In the genomic region with DNA sequence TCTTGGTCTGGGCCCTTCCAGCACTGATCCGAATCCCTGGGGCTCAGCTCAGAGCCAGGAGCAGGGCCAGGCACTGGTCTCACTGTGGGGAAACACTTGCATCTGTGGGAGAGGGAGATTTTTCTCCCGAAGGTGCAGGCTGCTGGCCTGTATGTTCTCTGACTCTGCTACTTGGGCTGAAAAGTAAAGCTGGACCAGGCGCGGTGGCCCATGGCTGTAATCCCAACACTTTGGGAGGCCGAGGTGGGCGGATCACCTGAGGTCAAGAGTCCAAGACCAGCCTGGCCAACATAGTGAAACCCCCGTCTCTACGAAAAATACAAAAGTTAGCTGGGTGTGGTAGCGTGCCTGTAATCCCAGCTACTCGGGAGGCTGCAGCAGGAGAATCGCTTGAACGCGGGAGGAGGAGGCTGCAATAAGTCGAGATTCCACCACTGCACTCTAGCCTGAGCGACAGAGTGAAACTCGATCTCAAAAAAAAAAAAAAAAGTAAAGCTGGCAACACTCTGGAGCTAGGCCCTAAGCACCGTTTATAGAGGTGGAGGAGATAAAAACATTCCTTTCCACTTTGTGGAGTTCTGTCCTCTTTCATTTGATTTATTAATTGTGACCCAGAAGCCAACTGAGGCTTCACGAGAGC, we compare ENCODE assay signal across 27 cellular contexts. TPM values are rescaled to one million over a fixed set of nuclear protein-coding genes. Genes with fewer than 3 reads are reported as not detected.
DNase-seq lines count a peak whose midpoint lies in the region; ATAC-seq and TF ChIP-seq lines count a peak whose summit lies in the region.
"Had no signal": no experiment of that assay in that cellular context is flagged by ENCODE, and none has a peak within 500 bp of the region (broad histone marks: within the 10 kb centered on the region; RNA-seq: fewer than 3 reads in every experiment).

No MANE protein-coding gene starts in this region.

- no peak overlapping the region for H3K4me3 ChIP-seq in coronary artery
- H3K4me3 ChIP-seq in heart right ventricle: no peak overlapping the region
- H3K4me3 ChIP-seq in thoracic aorta: peak overlapping the region; percentile 3
- H3K4me3 ChIP-seq in MM.1S (ENCODE audit: low read length): no peak overlapping the region
- H3K4me3 ChIP-seq: HAP-1, mucosa of descending colon, thyroid gland had no signal

- H3K36me3 ChIP-seq in heart right ventricle (peaks cover 0 to 4% (median 0%) of the 10 kb centered on the region in 9 donors), thoracic aorta (peaks cover 9% of the 10 kb centered on the region), MM.1S (replicated peaks; ENCODE audit: insufficient read depth, low read length) (no peaks in the 10 kb centered on the region)
- H3K36me3 ChIP-seq: HAP-1, thyroid gland had no signal

- H3K9me3 ChIP-seq in heart right ventricle: no peaks in the 10 kb centered on the region
- no peaks in the 10 kb centered on the region for H3K9me3 ChIP-seq in thoracic aorta
- H3K9me3 ChIP-seq in MM.1S (replicated peaks; ENCODE audit: insufficient read depth, low read length): no peaks in the 10 kb centered on the region
- H3K9me3 ChIP-seq: HAP-1, mucosa of descending colon, thyroid gland had no signal

- no peak for TF ChIP-seq CTCF in coronary artery (IDR thresholded peaks at IDR 0.05)
- no peak for TF ChIP-seq CTCF in heart right ventricle (IDR thresholded peaks at IDR 0.05)
- TF ChIP-seq CTCF in nephron progenitor cell (IDR thresholded peaks at IDR 0.05): no peak
- no peak for TF ChIP-seq CTCF in thoracic aorta (IDR thresholded peaks at IDR 0.05)
- no peak for TF ChIP-seq CTCF in MM.1S (IDR thresholded peaks at IDR 0.05; ENCODE audit: low read length)

- no peak overlapping the region for H3K4me2 ChIP-seq in MM.1S (ENCODE audit: low read depth, low read length)

- no peaks in the 10 kb centered on the region for H3K79me2 ChIP-seq in MM.1S (ENCODE audit: low read length)

- peaks cover 5% of the 10 kb centered on the region for H3K36me3 Mint-ChIP-seq in nephron progenitor cell (ENCODE audit: low read depth)
- H3K36me3 Mint-ChIP-seq: activated naive CD8-positive, alpha-beta T cell treated with anti-CD3 and anti-CD28 coated beads, Interleukin-2, amount 10 ng/mL, durations not matched to agents 7 days and 5 days; immature natural killer cell had no signal

- H3K4me1 Mint-ChIP-seq in nephron progenitor cell: peaks cover 54% of the 10 kb centered on the region
- H3K4me1 Mint-ChIP-seq: activated naive CD8-positive, alpha-beta T cell treated with anti-CD3 and anti-CD28 coated beads, Interleukin-2, amount 10 ng/mL, durations not matched to agents 7 days and 5 days; immature natural killer cell had no signal

- H4K20me1 ChIP-seq in MM.1S (ENCODE audit: insufficient read depth, low read length): no peaks in the 10 kb centered on the region

- no peak overlapping the region for H3K4me3 Mint-ChIP-seq in nephron progenitor cell
- H3K4me3 Mint-ChIP-seq: activated naive CD8-positive, alpha-beta T cell treated with anti-CD3 and anti-CD28 coated beads, Interleukin-2, amount 10 ng/mL, durations not matched to agents 7 days and 5 days; immature natural killer cell had no signal

- intact Hi-C loops in heart right ventricle (cut with DNase I): no loop called here

- H3K27me3 ChIP-seq in heart right ventricle (peaks cover 0 to 2% (median 0%) of the 10 kb centered on the region in 7 donors), thoracic aorta (replicated peaks; ENCODE audit: insufficient read depth) (no peaks in the 10 kb centered on the region), MM.1S (replicated peaks; ENCODE audit: insufficient read depth, low read length) (peaks cover 5% of the 10 kb centered on the region; the same call in 1 of the 2 replicates)
- H3K27me3 ChIP-seq: foreskin keratinocyte, thyroid gland had no signal

- no peaks in the 10 kb centered on the region for H3K27me3 Mint-ChIP-seq in nephron progenitor cell (ENCODE audit: low read depth, poor library complexity)

- H3F3A ChIP-seq in MM.1S (ENCODE audit: insufficient read depth, low read length): no peaks in the 10 kb centered on the region

- H2AFZ ChIP-seq in MM.1S (ENCODE audit: low read length): no peak overlapping the region

- WGBS in heart right ventricle, 2 donors: 55 to 66% methylated on average over 18 of the region's 18 CpGs

- H3K27ac Mint-ChIP-seq in nephron progenitor cell: peak overlapping the region; percentile 95
- H3K27ac Mint-ChIP-seq: activated naive CD8-positive, alpha-beta T cell treated with anti-CD3 and anti-CD28 coated beads, Interleukin-2, amount 10 ng/mL, durations not matched to agents 7 days and 5 days; immature natural killer cell had no signal

- no peak overlapping the region for H3K9ac ChIP-seq in MM.1S (ENCODE audit: low read length)

- peaks cover 4% of the 10 kb centered on the region for H3K9me3 Mint-ChIP-seq in nephron progenitor cell
- H3K9me3 Mint-ChIP-seq: activated naive CD8-positive, alpha-beta T cell treated with anti-CD3 and anti-CD28 coated beads, Interleukin-2, amount 10 ng/mL, durations not matched to agents 7 days and 5 days; immature natural killer cell had no signal

- H3K4me1 ChIP-seq in heart right ventricle (peaks cover 0 to 93% (median 44%) of the 10 kb centered on the region in 9 donors), thoracic aorta (ENCODE audit: control insufficient read depth in 1 of 2, low read depth in 2 of 2) (peaks cover 39 to 88% of the 10 kb centered on the region in 2 donors), MM.1S (ENCODE audit: low read length) (no peaks in the 10 kb centered on the region)
- H3K4me1 ChIP-seq: foreskin keratinocyte, HAP-1, thyroid gland had no signal

- DNase-seq in coronary artery (ENCODE audit: low spot score) (no peak), heart right ventricle (no peak), nephron progenitor cell (no peak), thoracic aorta (ENCODE audit: low spot score) (no peak), MM.1S (no peak)
- no peak for DNase-seq in activated CD4-positive, alpha-beta T cell treated with anti-CD3 and anti-CD28 coated beads, Interleukin-2, amount 50 U/mL, for 4 hours
- DNase-seq in stimulated activated naive CD8-positive, alpha-beta T cell treated with anti-CD3 and anti-CD28 coated beads, Interleukin-15, Interleukin-2, amounts not matched to agents 100 U/mL and 50 U/mL, for 24 hours: no peak
- DNase-seq: activated CD4-positive, alpha-beta T cell treated with anti-CD3 and anti-CD28 coated beads, Interleukin-2, amount 50 U/mL, for 1 hour; activated CD8-positive, alpha-beta memory T cell treated with anti-CD3 and anti-CD28 coated beads, Interleukin-2, amount 50 U/mL, for 48 hours; activated naive CD8-positive, alpha-beta T cell treated with anti-CD3 and anti-CD28 coated beads, Interleukin-2, amount 10 ng/mL, durations not matched to agents 7 days and 5 days; foreskin keratinocyte; hippocampal formation; immature natural killer cell; Kasumi-1; mucosa of descending colon; NCI-H1048; NCI-H2029 treated with DMSO at 0.1 percent for 48 hours; NCI-H226; RPMI8226; stimulated activated CD4-positive, alpha-beta T cell treated with anti-CD3 and anti-CD28 coated beads, Interleukin-4, amount 100 ng/mL, for 24 hours; stimulated activated naive CD4-positive, alpha-beta T cell; T1000; thyroid gland had no signal

- H3K9me2 ChIP-seq in MM.1S (replicated peaks; ENCODE audit: insufficient read depth, low read length): no peaks in the 10 kb centered on the region

- H3K27ac ChIP-seq in coronary artery: peak overlapping the region; percentile 60 to 79
- peak overlapping the region; percentile 68 to 91 (median 82) for H3K27ac ChIP-seq in heart right ventricle
- peak overlapping the region; percentile 94 to 97 for H3K27ac ChIP-seq in thoracic aorta
- no peak overlapping the region for H3K27ac ChIP-seq in MM.1S (ENCODE audit: low read length)
- H3K27ac ChIP-seq: C4-2B, epithelial cell of prostate, foreskin keratinocyte, thyroid gland had no signal

- ATAC-seq in heart right ventricle (peak in 5 of 8 donors; percentile 14 to 31 (median 25)), thoracic aorta (ENCODE audit: insufficient number of reproducible peaks, low FRiP score, low read depth) (no peak), HG03469 (IDR thresholded peaks at IDR 0.05; ENCODE audit: unreplicated experiment) (no peak)
- ATAC-seq in stimulated activated naive CD8-positive, alpha-beta T cell treated with anti-CD3 and anti-CD28 coated beads, Interleukin-15, Interleukin-2, amounts not matched to agents 100 U/mL and 50 U/mL, for 24 hours: no peak
- ATAC-seq: foreskin keratinocyte, mucosa of descending colon had no signal

RNA-seq across cellular contexts. Expression of gene JPH2, which starts 41.7 kb away (rescaled TPM):
- total RNA-seq in heart right ventricle (100 to 1,000 TPM in 9 of 10 donors, 10 to 100 TPM in 1; 97.2 to 215 (median 152) TPM), thoracic aorta (100 to 1,000 TPM; 169 to 179 TPM)
- polyA plus RNA-seq in heart right ventricle: 10 to 100 TPM; 61.9 to 94.7 TPM
- polyA plus RNA-seq: immature natural killer cell had no signal

Comparison
In these comparisons a context has a peak if more than half of its experiments do, and no peak if none do; other contexts are left out.
1. ATAC-seq: peak in heart right ventricle (5 of 8); none in thoracic aorta (single experiment), HG03469 (single experiment) and stimulated activated naive CD8-positive, alpha-beta T cell treated with anti-CD3 and anti-CD28 coated beads, Interleukin-15, Interleukin-2, amounts not matched to agents 100 U/mL and 50 U/mL, for 24 hours (single experiment).